In genomic region chr15:59688888-59689625, GRCh38 we compare ENCODE assay signal across 8 cellular contexts. TPM values are rescaled to one million over a fixed set of nuclear protein-coding genes. Genes with fewer than 3 reads are reported as not detected.
DNase-seq lines count a peak whose midpoint lies in the region; ATAC-seq, FAIRE-seq and TF ChIP-seq lines count a peak whose summit lies in the region.

A gene with protein sequence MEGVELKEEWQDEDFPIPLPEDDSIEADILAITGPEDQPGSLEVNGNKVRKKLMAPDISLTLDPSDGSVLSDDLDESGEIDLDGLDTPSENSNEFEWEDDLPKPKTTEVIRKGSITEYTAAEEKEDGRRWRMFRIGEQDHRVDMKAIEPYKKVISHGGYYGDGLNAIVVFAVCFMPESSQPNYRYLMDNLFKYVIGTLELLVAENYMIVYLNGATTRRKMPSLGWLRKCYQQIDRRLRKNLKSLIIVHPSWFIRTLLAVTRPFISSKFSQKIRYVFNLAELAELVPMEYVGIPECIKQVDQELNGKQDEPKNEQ (minus strand): TSS chr15:59689320. CDS start chr15:59682457, 6,863 bp downstream.

- ATAC-seq in GM21723 (IDR thresholded peaks at IDR 0.05; ENCODE audit: unreplicated experiment), result peak; percentile 82
- ATAC-seq in activated T-cell treated with anti-CD3 and anti-CD28 coated beads, Interleukin-2, amount 50 U/mL, for 72 hours (replicated peaks in 1 of 2), result peak; percentile 90 to 91

- H3K36me3 Mint-ChIP-seq in activated T-cell treated with anti-CD3 and anti-CD28 coated beads, Interleukin-2, amount 50 U/mL, for 72 hours (ENCODE audit: insufficient read depth in 2 of 2), result peaks cover 8 to 17% of the 10 kb centered on the region in 2 donors

- H3K27me3 ChIP-seq in esophagus muscularis mucosa, result no peaks in the 10 kb centered on the region

- peaks cover 35 to 54% (median 46%) of the 10 kb centered on the region in 4 donors for H3K4me1 ChIP-seq in esophagus muscularis mucosa

- WGBS in esophagus muscularis mucosa, result under 1% methylated on average over 26 of the region's 74 CpGs

- H3K36me3 ChIP-seq in KOPT-K1 (ENCODE audit: insufficient read depth, low read length) (peaks cover 24% of the 10 kb centered on the region), esophagus muscularis mucosa (peaks cover 0 to 6% (median 2%) of the 10 kb centered on the region in 4 donors)

- H3K27ac ChIP-seq in KOPT-K1 (ENCODE audit: low read depth, low read length, poor library complexity, severe bottlenecking) (peak within 1 kb of the TSS; percentile 93), esophagus muscularis mucosa (replicated peaks in 1 of 4) (peak within 1 kb of the TSS; percentile 96 to 99 (median 98))

- peaks cover 48% of the 10 kb centered on the region for H3K4me1 Mint-ChIP-seq in activated T-cell treated with anti-CD3 and anti-CD28 coated beads, Interleukin-2, amount 50 U/mL, for 72 hours (ENCODE audit: low read depth)

- peak within 1 kb of the TSS; percentile 99 for H3K27ac Mint-ChIP-seq in activated T-cell treated with anti-CD3 and anti-CD28 coated beads, Interleukin-2, amount 50 U/mL, for 72 hours

- peak within 1 kb of the TSS; percentile 84 to 96 (median 88) for H3K4me3 ChIP-seq in esophagus muscularis mucosa

- peak; percentile 98 for DNase-seq in DMS53 (lab: John Stamatoyannopoulos, UW)
- peak; percentile 88 for DNase-seq in RCC 7860 (ENCODE audit: low spot score)
- DNase-seq in activated T-cell treated with anti-CD3 and anti-CD28 coated beads, Interleukin-2, amount 50 U/mL, for 72 hours, result peak; percentile 98 to 99
- DNase-seq in esophagus muscularis mucosa (ENCODE audit: extremely low spot score), result peak; percentile 100
- peak; percentile 99 for DNase-seq in myocyte (ENCODE audit: low read depth)
- DNase-seq in stimulated activated CD8-positive, alpha-beta memory T cell treated with anti-CD3 and anti-CD28 coated beads, Interleukin-7, amount 100 ng/mL, for 48 hours (ENCODE audit: extremely low read depth in 1 of 2, low read depth in 1 of 2), result peak; percentile 96 to 99

- TF ChIP-seq EP300 in esophagus muscularis mucosa (IDR thresholded peaks at IDR 0.05), result no peak

- intact Hi-C loops in esophagus muscularis mucosa (cut with DNase I), result no loop called here

- peak; percentile 87 for TF ChIP-seq POLR2A in esophagus muscularis mucosa (IDR thresholded peaks at IDR 0.05; ENCODE audit: low read depth)

- no peaks in the 10 kb centered on the region for H3K27me3 Mint-ChIP-seq in activated T-cell treated with anti-CD3 and anti-CD28 coated beads, Interleukin-2, amount 50 U/mL, for 72 hours (ENCODE audit: low read depth)

- peak within 1 kb of the TSS; percentile 82 to 100 for H3K4me3 Mint-ChIP-seq in activated T-cell treated with anti-CD3 and anti-CD28 coated beads, Interleukin-2, amount 50 U/mL, for 72 hours

- TF ChIP-seq CTCF in esophagus muscularis mucosa (IDR thresholded peaks at IDR 0.05), result no peak

- FAIRE-seq in RCC 7860 (lab: Jason Lieb, UNC), result peak; percentile 51

- no peaks in the 10 kb centered on the region for H3K9me3 Mint-ChIP-seq in activated T-cell treated with anti-CD3 and anti-CD28 coated beads, Interleukin-2, amount 50 U/mL, for 72 hours

- H3K9me3 ChIP-seq in KOPT-K1 (ENCODE audit: insufficient read depth, low read length, poor library complexity, severe bottlenecking) (no peaks in the 10 kb centered on the region), esophagus muscularis mucosa (no peaks in the 10 kb centered on the region)

RNA-seq across cellular contexts. Expression of the gene that starts here (rescaled TPM):
- total RNA-seq in activated T-cell treated with anti-CD3 and anti-CD28 coated beads, Interleukin-2, amount 50 U/mL, for 72 hours, result 10 to 100 TPM; 65.1 to 68.3 TPM
- total RNA-seq in esophagus muscularis mucosa, result 100 to 1,000 TPM; 152 to 270 (median 196) TPM
- total RNA-seq in myocyte, result 190 and 231 TPM in 2 replicates
- polyA plus RNA-seq in myocyte (2012), result 41.5 TPM

Comparison
In these comparisons a context has a peak if more than half of its experiments do, and no peak if none do; other contexts are left out.
1. Peak in every context shown above with its lines: DNase-seq, ATAC-seq, H3K4me3 ChIP-seq and H3K27ac ChIP-seq.